ENCODE assay signal across 32 cellular contexts in the genomic region with DNA sequence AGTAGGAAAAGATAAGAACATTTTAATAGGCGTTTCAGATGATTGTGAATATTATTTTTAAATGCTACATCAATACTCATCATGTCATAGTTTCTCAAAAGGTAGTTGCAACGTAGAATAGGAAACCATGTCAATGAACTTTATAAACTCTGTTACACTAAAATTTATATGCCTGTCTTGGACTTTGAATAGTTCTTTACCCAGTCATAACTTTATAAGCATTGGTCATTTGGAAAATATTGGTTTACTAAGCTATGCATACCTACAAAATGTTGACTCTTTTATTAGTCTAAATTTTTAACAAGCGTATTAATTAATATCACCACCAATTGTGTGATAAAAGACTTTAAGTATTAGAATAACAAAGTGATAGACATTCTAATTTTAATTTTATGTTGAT. TPM values are rescaled to one million over a fixed set of nuclear protein-coding genes. Genes with fewer than 3 reads are reported as not detected.
DNase-seq lines count a peak whose midpoint lies in the region; ATAC-seq, FAIRE-seq and TF ChIP-seq lines count a peak whose summit lies in the region.
"Had no signal": no experiment of that assay in that cellular context is flagged by ENCODE, and none has a peak within 500 bp of the region (broad histone marks: within the 10 kb centered on the region; RNA-seq: fewer than 3 reads in every experiment).

No MANE protein-coding gene starts in this region.

- no peak overlapping the region for H3K9ac ChIP-seq in PC-3 (ENCODE audit: low read length)
- H3K9ac ChIP-seq: BLaER1; BLaER1 treated with 17β-estradiol and CSF1 and Interleukin-3, amounts not matched to agents 10 nM and 100 nM had no signal

- no peak overlapping the region for H3K4me3 ChIP-seq in PC-3 (ENCODE audit: low read length)
- H3K4me3 ChIP-seq: A549; BLaER1; BLaER1 treated with 17β-estradiol and CSF1 and Interleukin-3, amounts not matched to agents 10 nM and 100 nM had no signal

- H2AFZ ChIP-seq in PC-3 (ENCODE audit: low read length) = no peak overlapping the region

- no peaks in the 10 kb centered on the region for H3K9me2 ChIP-seq in PC-3 (replicated peaks; ENCODE audit: low read length)

- TF ChIP-seq CTCF in PC-3 (conservative IDR thresholded peaks at IDR 0.05; ENCODE audit: low read depth, low read length) = no peak

- POLR2A ChIA-PET in PC-3 (lab: Charles Lee; ENCODE audit: unreplicated experiment) = no interaction called here

- peak overlapping the region; percentile 19; the same call in 1 of the 2 replicates for H3K4me2 ChIP-seq in PC-3 (ENCODE audit: low read length)
- H3K4me2 ChIP-seq: A549; BLaER1; BLaER1 treated with 17β-estradiol and CSF1 and Interleukin-3, amounts not matched to agents 10 nM and 100 nM had no signal

- H3K27ac ChIP-seq in PC-3 (ENCODE audit: low read length) = no peak overlapping the region
- H3K27ac ChIP-seq: 22Rv1; A549; BLaER1; BLaER1 treated with 17β-estradiol and CSF1 and Interleukin-3, amounts not matched to agents 10 nM and 100 nM; C4-2B had no signal

- CTCF ChIA-PET in PC-3 (lab: Charles Lee) = no interaction called here

- H3K36me3 ChIP-seq in PC-3 (ENCODE audit: low read depth, low read length) = no peaks in the 10 kb centered on the region
- H3K36me3 ChIP-seq: BE2C; BLaER1; BLaER1 treated with 17β-estradiol and CSF1 and Interleukin-3, amounts not matched to agents 10 nM and 100 nM had no signal

- H4K20me1 ChIP-seq in PC-3 (ENCODE audit: low read length) = no peaks in the 10 kb centered on the region
- H4K20me1 ChIP-seq: BLaER1; BLaER1 treated with 17β-estradiol and CSF1 and Interleukin-3, amounts not matched to agents 10 nM and 100 nM had no signal

- no peaks in the 10 kb centered on the region for H3F3A ChIP-seq in PC-3 (ENCODE audit: low read length, unreplicated experiment)

- no peaks in the 10 kb centered on the region for H3K27me3 ChIP-seq in PC-3 (ENCODE audit: low read length)
- H3K27me3 ChIP-seq: BE2C; BLaER1; BLaER1 treated with 17β-estradiol and CSF1 and Interleukin-3, amounts not matched to agents 10 nM and 100 nM had no signal

- FAIRE-seq in frontal cortex (lab: Jason Lieb, UNC) = peak; percentile 17
- FAIRE-seq: D721Med had no signal

- H3K79me2 ChIP-seq in PC-3 (ENCODE audit: low read length) = no peaks in the 10 kb centered on the region

- no peaks in the 10 kb centered on the region for H3K9me3 ChIP-seq in PC-3 (ENCODE audit: low read length)
- H3K9me3 ChIP-seq: A549, BE2C, Caco-2 had no signal

- peaks cover 20% of the 10 kb centered on the region for H3K4me1 ChIP-seq in PC-3 (ENCODE audit: insufficient read depth, low read length)
- H3K4me1 ChIP-seq: A549; BE2C; BLaER1; BLaER1 treated with 17β-estradiol and CSF1 and Interleukin-3, amounts not matched to agents 10 nM and 100 nM; Caco-2 had no signal

- no TSS peak for BruUV-seq in PC-3 (replicated peaks; lab: Mats Ljungman, UMichigan)

- ATAC-seq in PC-3 = peak; percentile 59
- ATAC-seq in GM19324 (IDR thresholded peaks at IDR 0.05; ENCODE audit: low FRiP score, unreplicated experiment) = no peak
- ATAC-seq: A549; CD8-positive, alpha-beta T cell had no signal

- DNase-seq in PC-3 (peak; percentile 61), frontal cortex (ENCODE audit: low spot score in 2 of 2) (no peak), T-helper 1 cell (no peak)
- DNase-seq: 8988T; ACHN; AML-193; BE2C; C1 segment of cervical spinal cord; Caco-2; Calu3; CD4-positive, alpha-beta memory T cell; CD4-positive, alpha-beta T cell; CD4-positive, CD25-positive, alpha-beta regulatory T cell; CD8-positive, alpha-beta memory T cell; CD8-positive, alpha-beta T cell; COR-L47; DMS 273 treated with DMSO at 0.1 percent for 48 hours; DMS153; DMS53; DMS79; DMS79 treated with DMSO at 0.1 percent for 48 hours; DND-41; EL had no signal

- intact Hi-C loops in PC-3 (cut with micrococcal nuclease) = loop anchor here (1.0 to 10.0 kb wide), 4 partner anchors 9 to 470 kb away; no protein-coding TSS in a partner anchor

RNA-seq across cellular contexts. Expression of gene HTR1F, which starts 27.2 kb away (rescaled TPM):
- not detected in 2 replicates for total RNA-seq in PC-3 (2014; rRNA removed)
- 0.41 TPM for total RNA-seq in frontal cortex
- total RNA-seq: A172; B cell; Caco-2; CD4-positive, alpha-beta memory T cell; CD4-positive, alpha-beta T cell; CD8-positive, alpha-beta memory T cell; CD8-positive, alpha-beta T cell had no signal
